ENCODE assay signal across 15 cellular contexts in genomic region chr12:79435742-79436141, GRCh38.
DNase-seq lines count a peak whose midpoint lies in the region; ATAC-seq and TF ChIP-seq lines count a peak whose summit lies in the region.
"Had no signal": no experiment of that assay in that cellular context is flagged by ENCODE, and none has a peak within 500 bp of the region (broad histone marks: within the 10 kb centered on the region; RNA-seq: fewer than 3 reads in every experiment).

No MANE protein-coding gene starts in this region.

- peak overlapping the region; percentile 22 for H3K18ac ChIP-seq in mesendoderm (ENCODE audit: low read length)

- H3K4me2 ChIP-seq in mesendoderm (ENCODE audit: low read length): no peak overlapping the region

- H3K27me3 ChIP-seq in mesendoderm (ENCODE audit: insufficient read depth, low read length, poor library complexity) (no peaks in the 10 kb centered on the region), heart right ventricle (no peaks in the 10 kb centered on the region)

- no peak overlapping the region for H3K27ac ChIP-seq in mesendoderm (ENCODE audit: low read depth, low read length)
- no peak overlapping the region for H3K27ac ChIP-seq in heart right ventricle
- H3K27ac ChIP-seq: C4-2B, GM23248 had no signal

- no peaks in the 10 kb centered on the region for H3K36me3 ChIP-seq in mesendoderm (ENCODE audit: control insufficient read depth, insufficient read depth, low read length)
- no peaks in the 10 kb centered on the region for H3K36me3 ChIP-seq in heart right ventricle
- H3K36me3 ChIP-seq: HAP-1 had no signal

- ATAC-seq in heart right ventricle: no peak

- no peaks in the 10 kb centered on the region for H3K4me1 ChIP-seq in mesendoderm (ENCODE audit: control insufficient read depth, low read depth, low read length)
- H3K4me1 ChIP-seq in heart right ventricle: no peaks in the 10 kb centered on the region
- H3K4me1 ChIP-seq: HAP-1 had no signal

- H2BK120ac ChIP-seq in mesendoderm (ENCODE audit: low read depth, low read length): no peak overlapping the region

- no peaks in the 10 kb centered on the region for H3K79me1 ChIP-seq in mesendoderm (ENCODE audit: low read length)

- no peak overlapping the region for H2AK5ac ChIP-seq in mesendoderm (ENCODE audit: low read length)

- DNase-seq in NCI-H69 (lab: John Stamatoyannopoulos, UW) (peak; percentile 10), choroid plexus epithelial cell (ENCODE audit: low read depth) (peak; percentile 53), mesendoderm (no peak), heart right ventricle (no peak), SHP77 treated with DMSO at 0.1 percent for 48 hours (lab: John Stamatoyannopoulos, UW) (no peak), AG08396 (ENCODE audit: low spot score) (no peak)
- DNase-seq: ACHN; AML-193; CD4-positive, alpha-beta T cell; DMS153; DMS79; GF-D8; GM23248 had no signal

- no peak overlapping the region for H4K8ac ChIP-seq in mesendoderm (ENCODE audit: low read depth, low read length)

- no peaks in the 10 kb centered on the region for H3K79me2 ChIP-seq in mesendoderm (ENCODE audit: control insufficient read depth, insufficient read depth, low read length)

- H2BK15ac ChIP-seq in mesendoderm (replicated peaks; ENCODE audit: low read depth): no peak overlapping the region

- no peaks in the 10 kb centered on the region for H3K9me3 ChIP-seq in heart right ventricle
- H3K9me3 ChIP-seq: HAP-1 had no signal

- TF ChIP-seq CTCF in choroid plexus epithelial cell (conservative IDR thresholded peaks at IDR 0.05; ENCODE audit: low read depth, low read length) (no peak), heart right ventricle (IDR thresholded peaks at IDR 0.05) (no peak)

- no peak overlapping the region for H3K23ac ChIP-seq in mesendoderm (ENCODE audit: low read length)

- WGBS in mesendoderm (ENCODE audit: extremely low coverage, insufficient coverage, low lambda C conversion rate): no CpG with 5 or more reads among the region's 1 CpG
- WGBS in heart right ventricle, 2 donors: 82 to 84% methylated on average over 1 of the region's 1 CpG

- H3K4me3 ChIP-seq in choroid plexus epithelial cell (ENCODE audit: low read depth, low read length): no peak overlapping the region
- no peak overlapping the region for H3K4me3 ChIP-seq in mesendoderm (ENCODE audit: low read length)
- no peak overlapping the region for H3K4me3 ChIP-seq in heart right ventricle
- H3K4me3 ChIP-seq: GM23248, HAP-1 had no signal

- H2BK5ac ChIP-seq in mesendoderm (ENCODE audit: low read length): no peak overlapping the region

- intact Hi-C loops in heart right ventricle (cut with DNase I): no loop called here

- H3K9ac ChIP-seq in mesendoderm (ENCODE audit: low read length): no peak overlapping the region
- H3K9ac ChIP-seq: GM23248 had no signal

- no peak overlapping the region for H4K5ac ChIP-seq in mesendoderm (ENCODE audit: low read length)

- no peak overlapping the region for H3K4ac ChIP-seq in mesendoderm (ENCODE audit: low read depth, low read length)

- H3K56ac ChIP-seq in mesendoderm (ENCODE audit: low read length): no peak overlapping the region

Comparison
In these comparisons a context has a peak if more than half of its experiments do, and no peak if none do; other contexts are left out.
1. DNase-seq: peak in NCI-H69 (single experiment) and choroid plexus epithelial cell (single experiment); none in mesendoderm (single experiment), heart right ventricle (0 of 2), SHP77 treated with DMSO at 0.1 percent for 48 hours (single experiment) and AG08396 (single experiment).